ENCODE assay signal across 1 cellular context in the genomic region with DNA sequence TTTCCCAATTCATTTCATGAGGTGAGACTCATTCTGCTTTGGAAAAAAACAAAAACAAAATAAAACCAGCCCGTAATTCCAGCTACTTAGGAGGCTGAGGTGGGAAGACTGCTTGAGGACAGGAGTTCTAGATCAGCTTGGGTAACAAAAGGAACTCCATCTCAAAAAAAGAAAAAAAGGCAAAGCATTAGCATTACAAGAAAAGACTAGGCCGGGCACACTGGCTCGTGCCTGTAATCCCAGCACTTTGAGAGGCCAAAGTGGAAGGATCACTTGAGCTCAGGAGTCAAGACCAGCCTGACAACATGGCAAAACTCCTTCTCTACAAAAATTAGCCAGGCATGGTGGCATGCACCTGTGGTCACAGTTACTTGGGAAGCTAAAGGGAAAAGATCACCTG.
TF ChIP-seq lines count a peak whose summit lies in the region.

No MANE protein-coding gene starts in this region.

TF ChIP-seq in GM23338, 12 proteins besides CTCF, POLR2A, EP300 and RAD21 (continued from another document):
- no peak for TF ChIP-seq ZNF462 (CRISPR knock-in tag; IDR thresholded peaks at IDR 0.05)
- TF ChIP-seq POLR2AphosphoS5 (IDR thresholded peaks at IDR 0.05; ENCODE audit: low read depth), result no peak
- TF ChIP-seq, protein P1, sequence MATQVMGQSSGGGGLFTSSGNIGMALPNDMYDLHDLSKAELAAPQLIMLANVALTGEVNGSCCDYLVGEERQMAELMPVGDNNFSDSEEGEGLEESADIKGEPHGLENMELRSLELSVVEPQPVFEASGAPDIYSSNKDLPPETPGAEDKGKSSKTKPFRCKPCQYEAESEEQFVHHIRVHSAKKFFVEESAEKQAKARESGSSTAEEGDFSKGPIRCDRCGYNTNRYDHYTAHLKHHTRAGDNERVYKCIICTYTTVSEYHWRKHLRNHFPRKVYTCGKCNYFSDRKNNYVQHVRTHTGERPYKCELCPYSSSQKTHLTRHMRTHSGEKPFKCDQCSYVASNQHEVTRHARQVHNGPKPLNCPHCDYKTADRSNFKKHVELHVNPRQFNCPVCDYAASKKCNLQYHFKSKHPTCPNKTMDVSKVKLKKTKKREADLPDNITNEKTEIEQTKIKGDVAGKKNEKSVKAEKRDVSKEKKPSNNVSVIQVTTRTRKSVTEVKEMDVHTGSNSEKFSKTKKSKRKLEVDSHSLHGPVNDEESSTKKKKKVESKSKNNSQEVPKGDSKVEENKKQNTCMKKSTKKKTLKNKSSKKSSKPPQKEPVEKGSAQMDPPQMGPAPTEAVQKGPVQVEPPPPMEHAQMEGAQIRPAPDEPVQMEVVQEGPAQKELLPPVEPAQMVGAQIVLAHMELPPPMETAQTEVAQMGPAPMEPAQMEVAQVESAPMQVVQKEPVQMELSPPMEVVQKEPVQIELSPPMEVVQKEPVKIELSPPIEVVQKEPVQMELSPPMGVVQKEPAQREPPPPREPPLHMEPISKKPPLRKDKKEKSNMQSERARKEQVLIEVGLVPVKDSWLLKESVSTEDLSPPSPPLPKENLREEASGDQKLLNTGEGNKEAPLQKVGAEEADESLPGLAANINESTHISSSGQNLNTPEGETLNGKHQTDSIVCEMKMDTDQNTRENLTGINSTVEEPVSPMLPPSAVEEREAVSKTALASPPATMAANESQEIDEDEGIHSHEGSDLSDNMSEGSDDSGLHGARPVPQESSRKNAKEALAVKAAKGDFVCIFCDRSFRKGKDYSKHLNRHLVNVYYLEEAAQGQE (IDR thresholded peaks at IDR 0.05; ENCODE audit: unreplicated experiment), result no peak
